ENCODE assay signal across 30 cellular contexts in the genomic region with DNA sequence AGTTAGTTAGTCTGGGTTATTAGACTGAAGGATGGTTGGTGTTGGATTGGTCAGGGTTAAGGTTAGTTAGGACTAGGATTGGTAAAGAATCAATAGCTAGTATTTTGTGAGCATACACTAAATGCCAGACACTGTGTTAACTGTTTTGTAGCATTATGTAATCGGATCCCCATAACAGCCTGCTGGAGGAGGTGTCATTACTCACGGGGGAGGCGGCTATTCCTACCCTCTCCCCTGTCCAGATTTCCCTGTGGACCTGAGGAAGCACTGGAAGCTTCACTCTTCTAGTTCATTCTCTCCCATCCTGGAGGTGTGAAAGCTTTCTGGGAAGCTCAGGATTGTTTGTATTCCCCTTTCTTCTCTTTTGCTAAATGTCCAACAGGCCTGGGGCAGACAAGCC. TPM values are rescaled to one million over a fixed set of nuclear protein-coding genes. Genes with fewer than 3 reads are reported as not detected.
"Had no signal": no experiment of that assay in that cellular context is flagged by ENCODE, and none has a peak within 500 bp of the region (broad histone marks: within the 10 kb centered on the region; RNA-seq: fewer than 3 reads in every experiment).

No MANE protein-coding gene starts in this region.

- H3K9me3 ChIP-seq: adrenal gland, ascending aorta, colonic mucosa, esophagus squamous epithelium, left ventricle myocardium inferior, neutrophil, right lobe of liver, thoracic aorta had no signal

- H3K27ac ChIP-seq: adrenal gland, ascending aorta, cardiac muscle cell, colonic mucosa, epithelial cell of prostate, esophagus squamous epithelium, left ventricle myocardium inferior, neutrophil, right lobe of liver, skin epidermis, thoracic aorta had no signal

- H3K36me3 ChIP-seq: adrenal gland, ascending aorta, cardiac muscle cell, colonic mucosa, esophagus squamous epithelium, left ventricle myocardium inferior, neutrophil, right lobe of liver, thoracic aorta had no signal

- H3K4me3 ChIP-seq: adrenal gland, ascending aorta, cardiac muscle cell, colonic mucosa, esophagus squamous epithelium, left ventricle myocardium inferior, lung, right lobe of liver, skin epidermis, thoracic aorta had no signal

- DNase-seq: activated CD4-positive, alpha-beta T cell treated with anti-CD3 and anti-CD28 coated beads for 4 hours; activated CD4-positive, alpha-beta T cell treated with anti-CD3 and anti-CD28 coated beads, Interleukin-2, amount 50 U/mL, for 4 hours; activated CD8-positive, alpha-beta memory T cell treated with anti-CD3 and anti-CD28 coated beads for 24 hours; activated effector memory CD4-positive, alpha-beta T cell treated with anti-CD3 and anti-CD28 coated beads, Interleukin-2, amount 50 U/mL, for 16 hours; activated naive CD4-positive, alpha-beta T cell treated with anti-CD3 and anti-CD28 coated beads for 36 hours; activated naive CD8-positive, alpha-beta T cell treated with anti-CD3 and anti-CD28 coated beads for 36 hours; adrenal gland; cerebellar nuclear complex; colonic mucosa; effector CD8-positive, alpha-beta T cell; esophagus squamous epithelium; foreskin melanocyte; left ventricle myocardium inferior; mesendoderm; natural killer cell; right lobe of liver; stimulated activated CD4-positive, alpha-beta T cell treated with anti-CD3 and anti-CD28 coated beads, Interleukin-12 subunit alpha, Interleukin-12 subunit beta, amount 100 ng/mL, for 4 hours; stimulated activated CD4-positive, alpha-beta T cell treated with anti-CD3 and anti-CD28 coated beads, Interleukin-4, amount 100 ng/mL, for 1 hour; stimulated activated naive CD8-positive, alpha-beta T cell treated with anti-CD3 and anti-CD28 coated beads, Interleukin-15, Interleukin-2, amounts not matched to agents 100 U/mL and 50 U/mL, for 24 hours; trophoblast cell had no signal

- ATAC-seq: natural killer cell; right lobe of liver; stimulated activated naive CD8-positive, alpha-beta T cell treated with anti-CD3 and anti-CD28 coated beads, Interleukin-15, Interleukin-2, amounts not matched to agents 100 U/mL and 50 U/mL, for 24 hours had no signal

- H3K4me1 ChIP-seq: adrenal gland, colonic mucosa, left ventricle myocardium inferior had no signal

- H3K27me3 ChIP-seq: adrenal gland, ascending aorta, cardiac muscle cell, colonic mucosa, neutrophil, right lobe of liver had no signal

RNA-seq across cellular contexts. Expression of gene KCNJ11, which starts 40.5 kb away (rescaled TPM):
- total RNA-seq: ascending aorta, osteocyte had no signal

RNA-seq across cellular contexts. Expression of gene ABCC8, which starts 47.7 kb away (rescaled TPM):
- total RNA-seq: activated naive CD4-positive, alpha-beta T cell treated with anti-CD3 and anti-CD28 coated beads for 36 hours; activated naive CD8-positive, alpha-beta T cell treated with anti-CD3 and anti-CD28 coated beads for 36 hours; ascending aorta; dermis microvascular lymphatic vessel endothelial cell; natural killer cell; osteocyte; renal cortical epithelial cell had no signal
